In the genomic region with DNA sequence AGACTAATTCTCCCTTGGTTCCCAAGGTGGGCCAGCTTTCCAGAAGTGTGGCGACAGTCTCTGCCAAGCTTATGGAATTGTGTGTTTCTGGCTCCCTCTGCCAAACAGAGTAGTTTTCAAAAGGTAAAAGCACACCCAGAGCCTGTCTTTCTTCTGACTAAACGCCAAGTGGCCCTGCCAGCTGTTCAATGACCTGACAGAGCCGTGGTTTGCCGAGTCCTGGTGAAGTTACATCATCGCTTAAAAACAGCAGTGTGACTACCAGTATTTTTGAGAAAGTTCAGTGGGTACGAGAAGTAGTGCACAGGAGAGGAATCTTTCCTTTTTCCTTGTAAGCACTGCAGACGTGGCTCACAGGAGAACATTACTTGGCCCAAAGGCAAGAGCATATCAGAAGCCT, we compare ENCODE assay signal across 8 cellular contexts. TPM values are rescaled to one million over a fixed set of nuclear protein-coding genes. Genes with fewer than 3 reads are reported as not detected.
DNase-seq lines count a peak whose midpoint lies in the region; ATAC-seq and TF ChIP-seq lines count a peak whose summit lies in the region.

No MANE protein-coding gene starts in this region.

- H4K20me1 ChIP-seq in DND-41 (ENCODE audit: insufficient read depth, low read length), result peaks cover 60% of the 10 kb centered on the region; the same call in 1 of the 2 replicates

- H3K36me3 ChIP-seq in DND-41 (ENCODE audit: insufficient read depth, low read length) (no peaks in the 10 kb centered on the region; the same call in 1 of the 2 replicates), mucosa of descending colon (ENCODE audit: low read depth) (no peaks in the 10 kb centered on the region)

- no peaks in the 10 kb centered on the region for H3K27me3 ChIP-seq in DND-41 (ENCODE audit: insufficient read depth, low read length, poor library complexity)

- TF ChIP-seq CTCF in DND-41 (IDR thresholded peaks at IDR 0.05; ENCODE audit: borderline replicate concordance, extremely low read depth, low read length, poor library complexity, severe bottlenecking) (no peak), coronary artery (IDR thresholded peaks at IDR 0.05) (no peak), mucosa of descending colon (IDR thresholded peaks at IDR 0.05) (no peak)

- H3K9me3 ChIP-seq in DND-41 (ENCODE audit: insufficient read depth, low read length, severe bottlenecking) (no peaks in the 10 kb centered on the region), mucosa of descending colon (no peaks in the 10 kb centered on the region)

- H3K9ac ChIP-seq in DND-41 (ENCODE audit: low read depth, low read length), result no peak overlapping the region

- intact Hi-C loops in mucosa of descending colon (cut with DNase I, micrococcal nuclease), result no loop called here

- H2AFZ ChIP-seq in DND-41 (ENCODE audit: low read depth, low read length), result no peak overlapping the region

- DNase-seq in DND-41 (no peak), NCI-H2196 treated with DMSO at 0.1 percent for 48 hours (lab: John Stamatoyannopoulos, UW; ENCODE audit: unreplicated experiment) (peak; percentile 53), coronary artery (ENCODE audit: low spot score) (peak; percentile 86), mucosa of descending colon (peak; percentile 56 to 69 (median 69)), LoVo (ENCODE audit: low spot score) (no peak)
- DNase-seq in activated CD4-positive, alpha-beta T cell treated with anti-CD3 and anti-CD28 coated beads, Interleukin-2, amount 50 U/mL, for 4 hours, result no peak

- ATAC-seq in DND-41 (ENCODE audit: insufficient read depth, low read depth) (no peak), mucosa of descending colon (peak; percentile 1), GM18868 (IDR thresholded peaks at IDR 0.05; ENCODE audit: unreplicated experiment) (no peak), HG03378 (IDR thresholded peaks at IDR 0.05; ENCODE audit: unreplicated experiment) (no peak)

- H3K27ac ChIP-seq in DND-41 (ENCODE audit: low read length) (no peak overlapping the region), coronary artery (peak overlapping the region; percentile 90 to 94)

- peaks cover 65% of the 10 kb centered on the region for H3K79me2 ChIP-seq in DND-41 (ENCODE audit: insufficient read depth, low read length)

- peak overlapping the region; percentile 94 for H3K4me2 ChIP-seq in DND-41 (ENCODE audit: insufficient read depth, low read length)

- H3K4me3 ChIP-seq in DND-41 (ENCODE audit: low read depth in 1 of 2, low read length in 2 of 2), result no peak overlapping the region
- H3K4me3 ChIP-seq in coronary artery, result peak overlapping the region; percentile 84
- H3K4me3 ChIP-seq in mucosa of descending colon, result no peak overlapping the region

- H3K4me1 ChIP-seq in DND-41 (ENCODE audit: insufficient read depth, low read length), result peaks cover 42% of the 10 kb centered on the region
- peaks cover 65% of the 10 kb centered on the region for H3K4me1 ChIP-seq in mucosa of descending colon (ENCODE audit: low read depth)

RNA-seq across cellular contexts. Expression of gene PER2, which starts 1.9 kb away (rescaled TPM):
- 10 to 100 TPM; 22.6 to 26.8 (median 22.6) TPM for total RNA-seq in mucosa of descending colon

RNA-seq across cellular contexts. Expression of gene TRAF3IP1, which starts 33.8 kb away (rescaled TPM):
- total RNA-seq in mucosa of descending colon, result 10 to 100 TPM; 13.3 to 37.5 (median 16.3) TPM

RNA-seq across cellular contexts. Expression of gene HES6, which starts 46.7 kb away (rescaled TPM):
- 10 to 100 TPM; 21.9 to 63.5 (median 25.7) TPM for total RNA-seq in mucosa of descending colon

Comparison
In these comparisons a context has a peak if more than half of its experiments do, and no peak if none do; other contexts are left out.
1. DNase-seq: peak in NCI-H2196 treated with DMSO at 0.1 percent for 48 hours (single experiment), coronary artery (single experiment) and mucosa of descending colon (3 of 3); none in DND-41 (single experiment), activated CD4-positive, alpha-beta T cell treated with anti-CD3 and anti-CD28 coated beads, Interleukin-2, amount 50 U/mL, for 4 hours (0 of 2) and LoVo (single experiment).